ENCODE assay signal across 20 cellular contexts in the genomic region with DNA sequence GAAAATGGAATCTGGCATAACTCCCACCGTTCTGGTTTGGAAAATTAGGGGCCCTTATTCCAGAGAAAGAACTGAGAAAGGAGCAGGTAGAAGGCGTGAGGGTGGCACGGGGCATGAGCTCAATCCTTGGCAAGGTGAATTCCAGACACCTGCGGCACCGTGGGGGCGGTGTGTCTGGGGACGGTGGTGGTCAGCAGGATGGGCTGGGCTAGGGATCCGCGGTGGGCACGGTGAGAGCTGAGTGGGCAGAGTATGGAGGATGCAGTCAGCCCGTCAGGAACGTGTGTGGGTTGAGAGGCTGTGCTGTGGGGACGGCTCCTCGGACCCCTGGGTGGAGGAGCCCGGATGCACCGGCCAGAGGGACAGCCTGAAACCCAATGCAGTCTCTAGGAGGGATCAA.
DNase-seq lines count a peak whose midpoint lies in the region; ATAC-seq, FAIRE-seq and TF ChIP-seq lines count a peak whose summit lies in the region.
"Had no signal": no experiment of that assay in that cellular context is flagged by ENCODE, and none has a peak within 500 bp of the region (broad histone marks: within the 10 kb centered on the region; RNA-seq: fewer than 3 reads in every experiment).

No MANE protein-coding gene starts in this region.

- no peak for FAIRE-seq in astrocyte (lab: Jason Lieb, UNC)
- FAIRE-seq: A549, K562 had no signal

- no peak overlapping the region for H2BK5ac ChIP-seq in H9 (ENCODE audit: insufficient read length, low read length)
- H2BK5ac ChIP-seq in neuronal stem cell (ENCODE audit: low read length), result no peak overlapping the region

- no peak overlapping the region for H3K4ac ChIP-seq in H9 (ENCODE audit: low read depth, low read length)
- H3K4ac ChIP-seq in neuronal stem cell (ENCODE audit: low read length), result no peak overlapping the region

- no peaks in the 10 kb centered on the region for H3K36me3 ChIP-seq in astrocyte (ENCODE audit: insufficient read depth, low read length)
- H3K36me3 ChIP-seq in neuronal stem cell (replicated peaks in 1 of 2; ENCODE audit: control insufficient read depth in 2 of 2, insufficient read depth in 2 of 2, low read length in 2 of 2), result no peaks in the 10 kb centered on the region
- H3K36me3 ChIP-seq: BE2C, MG63 had no signal

- H3K4me1 Mint-ChIP-seq in H9 (peaks cover 17 to 23% of the 10 kb centered on the region in 2 experiments), astrocyte (ENCODE audit: low read depth, unreplicated experiment) (no peaks in the 10 kb centered on the region), mesothelial cell of epicardium (peaks cover 8% of the 10 kb centered on the region)

- H4K91ac ChIP-seq in H9 (ENCODE audit: insufficient read length, low read depth, low read length), result no peak overlapping the region
- H4K91ac ChIP-seq in neuronal stem cell (ENCODE audit: low read depth, low read length, poor library complexity), result no peak overlapping the region

- intact Hi-C loops in posterior cingulate gyrus (cut with DNase I), result no loop called here

- H2BK20ac ChIP-seq in H9 (ENCODE audit: low read depth, low read length, poor library complexity, severe bottlenecking), result no peak overlapping the region

- H3K9me3 ChIP-seq in H9 (ENCODE audit: control insufficient read depth, low read depth, low read length), result no peaks in the 10 kb centered on the region
- no peaks in the 10 kb centered on the region for H3K9me3 ChIP-seq in astrocyte (ENCODE audit: insufficient read depth, low read depth, low read length)
- H3K9me3 ChIP-seq in neuronal stem cell (replicated peaks in 1 of 2; ENCODE audit: control insufficient read depth in 2 of 2, insufficient read depth in 1 of 2, low read depth in 1 of 2, low read length in 2 of 2), result peaks cover 4% of the 10 kb centered on the region in 2 donors
- H3K9me3 ChIP-seq: A549, BE2C, MG63 had no signal

- H4K20me1 ChIP-seq in H9 (ENCODE audit: control insufficient read depth, insufficient read depth, insufficient read length), result peaks cover 2% of the 10 kb centered on the region
- H4K20me1 ChIP-seq in astrocyte (ENCODE audit: insufficient read depth, low read length), result no peaks in the 10 kb centered on the region

- WGBS in H9 (ENCODE audit: extremely low coverage, insufficient read length, low lambda C conversion rate), result no CpG with 5 or more reads among the region's 16 CpGs
- whole genome bisulfite sequencing in neuronal stem cell (ENCODE audit: extremely low coverage in 2 of 2, insufficient read length in 2 of 2, insufficient replicate concordance in 1 of 2), 2 donors, result no CpG with 5 or more reads among the region's 16 CpGs

- H2AK5ac ChIP-seq in H9 (ENCODE audit: insufficient read length, low read length) (no peak overlapping the region), neuronal stem cell (ENCODE audit: low read depth, low read length) (no peak overlapping the region)

- H3K9ac ChIP-seq in H9 (ENCODE audit: extremely low read depth, insufficient read length, low read length) (no peak overlapping the region), astrocyte (ENCODE audit: low read length) (no peak overlapping the region), neuronal stem cell (ENCODE audit: low read depth, low read length, poor library complexity) (no peak overlapping the region)

- H2AFZ ChIP-seq in H9 (ENCODE audit: low read length) (no peak overlapping the region), astrocyte (ENCODE audit: low read depth, low read length) (no peak overlapping the region), neuronal stem cell (ENCODE audit: low read length) (no peak overlapping the region)

- peaks cover 0 to 7% (median 4%) of the 10 kb centered on the region in 3 experiments; a peak in 3 of 7 replicates for H3K36me3 Mint-ChIP-seq in H9 (ENCODE audit: insufficient read depth in 1 of 3, low read depth in 3 of 3)
- H3K36me3 Mint-ChIP-seq in astrocyte (ENCODE audit: low read depth, unreplicated experiment), result no peaks in the 10 kb centered on the region
- H3K36me3 Mint-ChIP-seq in mesothelial cell of epicardium, result no peaks in the 10 kb centered on the region

- no peak overlapping the region for H4K5ac ChIP-seq in H9 (ENCODE audit: insufficient read length, low read depth, low read length)

- H3K4me3 ChIP-seq in astrocyte (ENCODE audit: insufficient read depth, low read depth, low read length), result no peak overlapping the region
- H3K4me3 ChIP-seq in neuronal stem cell (ENCODE audit: low read length in 2 of 2), result no peak overlapping the region
- H3K4me3 ChIP-seq: A549, K562, MG63 had no signal

- no peaks in the 10 kb centered on the region for H3K4me1 ChIP-seq in H9 (ENCODE audit: insufficient read depth, low read length)
- H3K4me1 ChIP-seq in astrocyte (ENCODE audit: insufficient read depth, low read length), result no peaks in the 10 kb centered on the region
- peaks cover 0 to 2% of the 10 kb centered on the region in 2 donors for H3K4me1 ChIP-seq in neuronal stem cell (ENCODE audit: control insufficient read depth in 2 of 2, insufficient read depth in 1 of 2, low read depth in 1 of 2, low read length in 2 of 2)
- H3K4me1 ChIP-seq: BE2C had no signal

- ATAC-seq in HG03439 (IDR thresholded peaks at IDR 0.05; ENCODE audit: unreplicated experiment) (no peak), HG03378 (IDR thresholded peaks at IDR 0.05; ENCODE audit: unreplicated experiment) (no peak), GM18861 (IDR thresholded peaks at IDR 0.05; ENCODE audit: unreplicated experiment) (no peak)
- ATAC-seq: HCT116, K562 had no signal

- H3K4me2 ChIP-seq in H9 (ENCODE audit: insufficient read depth, insufficient read length, low read length), result no peak overlapping the region
- H3K4me2 ChIP-seq in astrocyte (ENCODE audit: low read length), result no peak overlapping the region
- H3K4me2 ChIP-seq in neuronal stem cell (ENCODE audit: insufficient read depth, low read length, poor library complexity, severe bottlenecking), result no peak overlapping the region
- H3K4me2 ChIP-seq: A549 had no signal

- no peak overlapping the region for H3K18ac ChIP-seq in H9 (ENCODE audit: insufficient read length, low read depth, low read length)
- H3K18ac ChIP-seq in neuronal stem cell (ENCODE audit: low read length), result no peak overlapping the region

- H3K79me1 ChIP-seq in H9 (ENCODE audit: insufficient read depth, low read depth, low read length, poor library complexity, severe bottlenecking), result no peaks in the 10 kb centered on the region
- H3K79me1 ChIP-seq in neuronal stem cell (ENCODE audit: low read depth, low read length), result no peaks in the 10 kb centered on the region

- H3T11ph ChIP-seq in H9 (ENCODE audit: low read length), result no peak overlapping the region

- no peaks in the 10 kb centered on the region; the same call in 1 of the 2 replicates for H3K27me3 ChIP-seq in H9 (ENCODE audit: insufficient read depth, low read length)
- peaks cover 46% of the 10 kb centered on the region for H3K27me3 ChIP-seq in astrocyte (ENCODE audit: insufficient read depth, low read length)
- peaks cover 0 to 28% (median 15%) of the 10 kb centered on the region in 3 experiments for H3K27me3 ChIP-seq in neuronal stem cell (ENCODE audit: control insufficient read depth in 3 of 3, insufficient read depth in 3 of 3, low read depth in 1 of 3, low read length in 3 of 3)

- H3K27me3 Mint-ChIP-seq in H9 (ENCODE audit: low read depth), result peaks cover 28% of the 10 kb centered on the region
- H3K27me3 Mint-ChIP-seq in astrocyte (ENCODE audit: low read depth, unreplicated experiment), result peaks cover 49% of the 10 kb centered on the region
- peaks cover 59% of the 10 kb centered on the region for H3K27me3 Mint-ChIP-seq in mesothelial cell of epicardium (ENCODE audit: low read depth)

- H3K23me2 ChIP-seq in H9 (ENCODE audit: insufficient read length, low read depth, low read length, poor library complexity, severe bottlenecking), result peaks cover 10% of the 10 kb centered on the region

- H3K23ac ChIP-seq in H9 (ENCODE audit: insufficient read length, low read depth, low read length) (no peak overlapping the region), neuronal stem cell (ENCODE audit: low read depth, low read length, poor library complexity) (no peak overlapping the region)

- no peak overlapping the region for H3K56ac ChIP-seq in H9 (ENCODE audit: insufficient read length, low read depth, low read length)

- H2BK120ac ChIP-seq in H9 (ENCODE audit: low read depth, low read length, poor library complexity, severe bottlenecking) (no peak overlapping the region), neuronal stem cell (ENCODE audit: low read depth, low read length) (no peak overlapping the region)

- H2BK15ac ChIP-seq in H9 (ENCODE audit: low read depth, low read length) (no peak overlapping the region), neuronal stem cell (ENCODE audit: low read length) (no peak overlapping the region)

- H3K27ac ChIP-seq in H9 (ENCODE audit: insufficient read length, low read depth, low read length) (no peak overlapping the region), astrocyte (ENCODE audit: low read depth, low read length) (no peak overlapping the region), neuronal stem cell (replicated peaks; ENCODE audit: low read length) (no peak overlapping the region)
- H3K27ac ChIP-seq: A549 had no signal

- no peak overlapping the region for H3K14ac ChIP-seq in H9 (ENCODE audit: insufficient read depth, low read length)
- no peak overlapping the region for H3K14ac ChIP-seq in neuronal stem cell (ENCODE audit: low read length)

- TF ChIP-seq CTCF in H9 (conservative IDR thresholded peaks at IDR 0.05) (no peak), astrocyte (IDR thresholded peaks at IDR 0.05; ENCODE audit: insufficient read depth, low read depth, low read length) (no peak), mesothelial cell of epicardium (IDR thresholded peaks at IDR 0.05; ENCODE audit: unreplicated experiment) (no peak)

- DNase-seq in H9, result no peak
- DNase-seq in astrocyte (ENCODE audit: low read depth), result no peak
- no peak for DNase-seq in mesothelial cell of epicardium (ENCODE audit: low spot score in 2 of 2, unreplicated experiment in 2 of 2)
- DNase-seq in neuronal stem cell (ENCODE audit: low spot score), result no peak
- no peak for DNase-seq in posterior cingulate gyrus
- DNase-seq: BE2C, DMS79, MG63, NCI-H1417, NCI-H187, NCI-H446, NCI-H526, OCI-M1, Right ventricle myocardium superior had no signal

- H3K4me3 Mint-ChIP-seq in H9 (peak overlapping the region; percentile 22 to 56; a peak in 2 of 5 replicates), astrocyte (ENCODE audit: unreplicated experiment) (no peak overlapping the region), mesothelial cell of epicardium (peak overlapping the region; percentile 33)

- H3K27ac Mint-ChIP-seq in H9 (no peak overlapping the region), astrocyte (ENCODE audit: unreplicated experiment) (peak overlapping the region; percentile 19), mesothelial cell of epicardium (no peak overlapping the region)

- H2BK12ac ChIP-seq in H9 (ENCODE audit: insufficient read length, low read depth, low read length) (no peak overlapping the region), neuronal stem cell (ENCODE audit: low read length) (peak overlapping the region; percentile 35)

- H3K9me3 Mint-ChIP-seq in H9, result peaks cover 2 to 7% of the 10 kb centered on the region in 2 experiments; a peak in 3 of 5 replicates
- H3K9me3 Mint-ChIP-seq in astrocyte (ENCODE audit: unreplicated experiment), result peaks cover 9% of the 10 kb centered on the region
- no peaks in the 10 kb centered on the region for H3K9me3 Mint-ChIP-seq in mesothelial cell of epicardium

- no peaks in the 10 kb centered on the region for H3K79me2 ChIP-seq in H9 (ENCODE audit: insufficient read depth, low read length)
- no peaks in the 10 kb centered on the region for H3K79me2 ChIP-seq in astrocyte (ENCODE audit: insufficient read depth, low read length)

- H4K8ac ChIP-seq in H9 (replicated peaks; ENCODE audit: insufficient read length, low read depth, low read length), result no peak overlapping the region
- H4K8ac ChIP-seq in neuronal stem cell (ENCODE audit: low read depth, low read length), result no peak overlapping the region
